Comparison of ENCODE assay signal across 9 cellular contexts in genomic region chrX:150486011-150486410, GRCh38.
A peak's percentile ranks its signal among the peaks of the same experiment; 100 is the strongest.
DNase-seq lines count a peak whose midpoint lies in the region; ATAC-seq and TF ChIP-seq lines count a peak whose summit lies in the region.
"Had no signal": no experiment of that assay in that cellular context is flagged by ENCODE, and none has a peak within 500 bp of the region (broad histone marks: within the 10 kb centered on the region; RNA-seq: fewer than 3 reads in every experiment).

No MANE protein-coding gene starts in this region.

- H3K4me2 ChIP-seq in H9 (ENCODE audit: insufficient read depth, insufficient read length, low read length): no peak overlapping the region

- H3K18ac ChIP-seq in H9 (ENCODE audit: insufficient read length, low read depth, low read length): no peak overlapping the region

- H3K4ac ChIP-seq in H9 (ENCODE audit: low read depth, low read length): no peak overlapping the region

- no peak overlapping the region for H3K4me3 Mint-ChIP-seq in H9

- H3K14ac ChIP-seq in H9 (ENCODE audit: insufficient read depth, low read length): no peak overlapping the region

- H3K9me3 ChIP-seq in H9 (ENCODE audit: control insufficient read depth, low read depth, low read length) (no peaks in the 10 kb centered on the region), SJSA1 (replicated peaks) (no peaks in the 10 kb centered on the region), adipocyte (ENCODE audit: control insufficient read depth, low read length) (no peaks in the 10 kb centered on the region), right atrium auricular region (no peaks in the 10 kb centered on the region)

- DNase-seq in COLO829 (ENCODE audit: low spot score) (peak; percentile 65), H9 (peak; percentile 64), SJSA1 (ENCODE audit: low read depth in 1 of 2, low spot score in 2 of 2) (peak; percentile 35 to 53), adipocyte (ENCODE audit: low read depth) (peak; percentile 66), right atrium auricular region (ENCODE audit: low spot score) (no peak), NK-92 (lab: John Stamatoyannopoulos, UW; ENCODE audit: unreplicated experiment) (no peak)
- peak; percentile 62 for DNase-seq in stimulated activated CD4-positive, alpha-beta T cell treated with anti-CD3 and anti-CD28 coated beads, Interleukin-15, amount 100 ng/mL, for 24 hours

- H3K27me3 Mint-ChIP-seq in H9 (ENCODE audit: low read depth): no peaks in the 10 kb centered on the region; the same call in none of the 2 replicates

- H3K36me3 ChIP-seq in SJSA1: no peaks in the 10 kb centered on the region
- no peaks in the 10 kb centered on the region for H3K36me3 ChIP-seq in adipocyte (ENCODE audit: control insufficient read depth, insufficient read depth, low read length, severe bottlenecking)
- no peaks in the 10 kb centered on the region for H3K36me3 ChIP-seq in right atrium auricular region

- H3K23me2 ChIP-seq in H9 (ENCODE audit: insufficient read length, low read depth, low read length, poor library complexity, severe bottlenecking): no peaks in the 10 kb centered on the region

- H4K20me1 ChIP-seq in H9 (ENCODE audit: control insufficient read depth, insufficient read depth, insufficient read length): no peaks in the 10 kb centered on the region

- H4K5ac ChIP-seq in H9 (ENCODE audit: insufficient read length, low read depth, low read length): no peak overlapping the region

- peaks cover 0 to 4% of the 10 kb centered on the region in 2 experiments; a peak in 2 of 4 replicates for H3K4me1 Mint-ChIP-seq in H9

- H4K91ac ChIP-seq in H9 (ENCODE audit: insufficient read length, low read depth, low read length): no peak overlapping the region

- H2BK120ac ChIP-seq in H9 (ENCODE audit: low read depth, low read length, poor library complexity, severe bottlenecking): no peak overlapping the region

- H3K27ac Mint-ChIP-seq in H9: no peak overlapping the region

- H2BK20ac ChIP-seq in H9 (ENCODE audit: low read depth, low read length, poor library complexity, severe bottlenecking): no peak overlapping the region

- no peak overlapping the region for H4K8ac ChIP-seq in H9 (replicated peaks; ENCODE audit: insufficient read length, low read depth, low read length)

- H3K9ac ChIP-seq in H9 (ENCODE audit: extremely low read depth, insufficient read length, low read length) (no peak overlapping the region), adipocyte (ENCODE audit: low read length) (no peak overlapping the region)

- H2BK12ac ChIP-seq in H9 (ENCODE audit: insufficient read length, low read depth, low read length): no peak overlapping the region

- WGBS in H9 (ENCODE audit: extremely low coverage, insufficient read length, low lambda C conversion rate): no CpG with 5 or more reads among the region's 3 CpGs

- H3K9me3 Mint-ChIP-seq in H9: peaks cover 69 to 73% of the 10 kb centered on the region in 2 experiments

- H3K27me3 ChIP-seq in H9 (ENCODE audit: insufficient read depth, low read length) (no peaks in the 10 kb centered on the region), SJSA1 (replicated peaks) (no peaks in the 10 kb centered on the region), adipocyte (replicated peaks; ENCODE audit: control insufficient read depth, insufficient read depth, low read length) (no peaks in the 10 kb centered on the region), right atrium auricular region (no peaks in the 10 kb centered on the region)

- no peak overlapping the region; the same call in 1 of the 2 replicates for H2BK15ac ChIP-seq in H9 (ENCODE audit: low read depth, low read length)

- peak; percentile 70 for TF ChIP-seq CTCF in H9 (conservative IDR thresholded peaks at IDR 0.05)
- peak; percentile 12 to 67 for TF ChIP-seq CTCF in right atrium auricular region (IDR thresholded peaks at IDR 0.05)

- H3K79me2 ChIP-seq in H9 (ENCODE audit: insufficient read depth, low read length): no peaks in the 10 kb centered on the region

- H3K23ac ChIP-seq in H9 (ENCODE audit: insufficient read length, low read depth, low read length): no peak overlapping the region

- no peak overlapping the region for H2AK5ac ChIP-seq in H9 (ENCODE audit: insufficient read length, low read length)

- no peak overlapping the region for H3K56ac ChIP-seq in H9 (ENCODE audit: insufficient read length, low read depth, low read length)

- H3K79me1 ChIP-seq in H9 (ENCODE audit: insufficient read depth, low read depth, low read length, poor library complexity, severe bottlenecking): no peaks in the 10 kb centered on the region

- no peaks in the 10 kb centered on the region for H3K4me1 ChIP-seq in H9 (ENCODE audit: insufficient read depth, low read length)
- peaks cover 10% of the 10 kb centered on the region for H3K4me1 ChIP-seq in SJSA1 (replicated peaks)
- peaks cover 21% of the 10 kb centered on the region for H3K4me1 ChIP-seq in adipocyte (ENCODE audit: control insufficient read depth, insufficient read depth, low read length)
- H3K4me1 ChIP-seq in right atrium auricular region: no peaks in the 10 kb centered on the region

- no peak overlapping the region for H2AFZ ChIP-seq in H9 (ENCODE audit: low read length)

- no peaks in the 10 kb centered on the region; a peak in 1 of 7 replicates for H3K36me3 Mint-ChIP-seq in H9 (ENCODE audit: insufficient read depth in 1 of 3, low read depth in 3 of 3)

- no peak overlapping the region for H3T11ph ChIP-seq in H9 (ENCODE audit: low read length)

- H3K4me3 ChIP-seq in SJSA1 (no peak overlapping the region), adipocyte (ENCODE audit: low read length) (no peak overlapping the region), right atrium auricular region (no peak overlapping the region)
- H3K4me3 ChIP-seq: skin epidermis had no signal

- ATAC-seq in HG03139 (IDR thresholded peaks at IDR 0.05; ENCODE audit: unreplicated experiment): no peak

- no peak overlapping the region for H3K27ac ChIP-seq in H9 (ENCODE audit: insufficient read length, low read depth, low read length)
- no peak overlapping the region for H3K27ac ChIP-seq in SJSA1
- no peak overlapping the region for H3K27ac ChIP-seq in right atrium auricular region
- H3K27ac ChIP-seq: skin epidermis had no signal

- no peak overlapping the region for H2BK5ac ChIP-seq in H9 (ENCODE audit: insufficient read length, low read length)

Comparison
In these comparisons a context has a peak if more than half of its experiments do, and no peak if none do; other contexts are left out.
1. DNase-seq: peak in COLO829 (single experiment), H9 (single experiment), SJSA1 (2 of 2), adipocyte (single experiment) and stimulated activated CD4-positive, alpha-beta T cell treated with anti-CD3 and anti-CD28 coated beads, Interleukin-15, amount 100 ng/mL, for 24 hours (single experiment); none in right atrium auricular region (single experiment) and NK-92 (single experiment).